ENCODE assay signal across 16 cellular contexts in the genomic region with DNA sequence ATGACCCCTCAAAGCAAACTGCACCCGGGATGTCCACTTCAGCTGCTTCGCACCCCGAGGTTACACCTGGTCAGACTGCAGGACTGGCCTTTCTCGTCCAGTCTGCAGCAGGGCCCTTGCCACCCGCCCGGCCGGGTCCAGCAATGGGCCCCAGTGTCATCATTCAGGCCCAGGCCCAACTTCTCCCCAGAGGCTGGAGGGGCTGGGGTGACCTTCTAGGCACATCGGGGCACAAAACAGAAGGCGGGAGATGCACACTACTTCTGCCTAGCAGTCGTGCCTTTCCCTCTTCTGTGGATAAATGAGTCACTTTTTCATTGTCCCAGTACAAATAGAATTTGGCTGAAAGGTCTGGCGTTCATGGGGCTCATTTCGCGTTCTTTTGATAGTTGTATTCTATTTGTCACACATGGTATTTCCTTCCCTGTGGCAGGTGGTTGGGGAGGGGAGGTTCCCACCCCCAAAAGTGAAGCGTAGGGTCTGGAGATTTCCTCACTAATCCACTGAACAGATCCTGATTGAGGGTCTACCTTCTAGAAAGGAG.
"Had no signal": no experiment of that assay in that cellular context is flagged by ENCODE, and none has a peak within 500 bp of the region (broad histone marks: within the 10 kb centered on the region; RNA-seq: fewer than 3 reads in every experiment).

No MANE protein-coding gene starts in this region.

- H3K27ac ChIP-seq: heart left ventricle, thoracic aorta had no signal

- DNase-seq: activated CD4-positive, alpha-beta T cell treated with anti-CD3 and anti-CD28 coated beads, Interleukin-2, amount 50 U/mL, for 48 hours; activated CD4-positive, CD25-positive, alpha-beta regulatory T cell; activated CD8-positive, alpha-beta memory T cell treated with anti-CD3 and anti-CD28 coated beads, Interleukin-2, amount 10 ng/mL, durations not matched to agents 7 days and 5 days; activated T-cell treated with anti-CD3 and anti-CD28 coated beads, Interleukin-2, amount 50 U/mL, for 48 hours; central memory CD4-positive, alpha-beta T cell; cortex of kidney; effector memory CD4-positive, alpha-beta T cell; heart left ventricle; left ventricle myocardium superior; midbrain; naive B cell; stimulated activated CD4-positive, alpha-beta T cell treated with anti-CD3 and anti-CD28 coated beads, Interleukin-4, amount 100 ng/mL, for 1 hour; stimulated activated CD8-positive, alpha-beta memory T cell treated with anti-CD3 and anti-CD28 coated beads, Interleukin-4, amount 100 ng/mL, for 48 hours; T-helper 2 cell had no signal

- ATAC-seq: activated CD8-positive, alpha-beta memory T cell treated with anti-CD3 and anti-CD28 coated beads, Interleukin-2, amount 10 ng/mL, durations not matched to agents 7 days and 5 days; heart left ventricle had no signal

- H3K9me3 ChIP-seq: heart left ventricle, thoracic aorta had no signal

- H3K4me3 ChIP-seq: heart left ventricle, thoracic aorta had no signal

- H3K27ac Mint-ChIP-seq: activated CD8-positive, alpha-beta memory T cell treated with anti-CD3 and anti-CD28 coated beads, Interleukin-2, amount 10 ng/mL, durations not matched to agents 7 days and 5 days; naive B cell; stimulated activated naive CD8-positive, alpha-beta T cell treated with anti-CD3 and anti-CD28 coated beads, Interleukin-15, Interleukin-2, amounts not matched to agents 100 ng/mL and 50 ng/mL, for 24 hours had no signal

- H3K36me3 ChIP-seq: heart left ventricle, thoracic aorta had no signal

- H3K9me3 Mint-ChIP-seq: naive B cell; stimulated activated naive CD8-positive, alpha-beta T cell treated with anti-CD3 and anti-CD28 coated beads, Interleukin-15, Interleukin-2, amounts not matched to agents 100 ng/mL and 50 ng/mL, for 24 hours had no signal

- H3K27me3 ChIP-seq: heart left ventricle had no signal

- H3K4me3 Mint-ChIP-seq: activated CD8-positive, alpha-beta memory T cell treated with anti-CD3 and anti-CD28 coated beads, Interleukin-2, amount 10 ng/mL, durations not matched to agents 7 days and 5 days; stimulated activated naive CD8-positive, alpha-beta T cell treated with anti-CD3 and anti-CD28 coated beads, Interleukin-15, Interleukin-2, amounts not matched to agents 100 ng/mL and 50 ng/mL, for 24 hours had no signal

- H3K36me3 Mint-ChIP-seq: activated CD8-positive, alpha-beta memory T cell treated with anti-CD3 and anti-CD28 coated beads, Interleukin-2, amount 10 ng/mL, durations not matched to agents 7 days and 5 days; naive B cell had no signal
